In the genomic region with DNA sequence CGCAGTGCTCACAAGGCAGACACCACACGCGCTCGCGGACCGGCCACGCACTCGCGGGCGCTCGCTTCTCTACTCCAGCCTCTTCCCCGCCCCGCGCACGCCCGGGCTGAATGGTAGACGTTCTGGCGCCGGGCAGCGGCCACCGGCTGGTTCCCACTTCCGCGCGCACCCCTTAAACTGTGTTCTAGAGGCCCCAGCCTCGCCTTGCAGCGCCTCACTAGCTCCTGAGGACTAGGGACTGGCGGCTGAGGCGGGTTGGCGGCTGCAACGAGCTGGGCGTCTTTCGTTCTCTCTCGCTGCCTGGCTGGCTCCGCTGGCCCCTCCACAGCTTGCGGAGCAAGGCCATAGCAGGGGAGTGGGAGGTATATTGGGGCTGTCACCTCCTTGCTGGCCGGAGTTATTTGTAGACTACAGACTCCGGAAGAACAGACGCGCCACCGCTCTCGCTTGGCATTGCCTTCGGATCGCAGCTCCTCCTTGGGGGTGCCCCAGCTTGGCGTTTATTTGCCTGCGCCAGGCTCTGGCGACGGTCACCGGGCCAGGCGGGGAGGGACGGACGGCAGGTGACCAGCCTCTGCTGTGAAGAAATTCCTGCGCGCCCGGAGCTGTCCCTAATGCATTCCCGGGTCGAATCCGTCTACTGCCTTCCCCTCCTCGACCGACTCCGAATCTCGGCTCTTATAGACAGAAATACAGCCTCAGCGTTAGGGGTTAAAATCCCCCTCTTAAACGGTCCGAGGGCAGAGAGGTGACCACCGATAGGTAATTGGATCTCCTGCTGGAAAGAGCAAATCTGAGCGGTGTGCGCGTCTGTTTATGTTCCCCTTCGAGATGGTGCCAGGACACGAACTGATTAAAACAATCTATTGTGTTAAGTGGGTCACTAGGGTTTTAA, we compare ENCODE assay signal across 10 cellular contexts. TPM values are rescaled to one million over a fixed set of nuclear protein-coding genes. Genes with fewer than 3 reads are reported as not detected.
A peak's percentile ranks its signal among the peaks of the same experiment; 100 is the strongest.
DNase-seq lines count a peak whose midpoint lies in the region; ATAC-seq and TF ChIP-seq lines count a peak whose summit lies in the region.
"Had no signal": no experiment of that assay in that cellular context is flagged by ENCODE, and none has a peak within 500 bp of the region (broad histone marks: within the 10 kb centered on the region; RNA-seq: fewer than 3 reads in every experiment).

No MANE protein-coding gene starts in this region.

- H3K9me3 ChIP-seq in subcutaneous abdominal adipose tissue (ENCODE audit: control insufficient read depth in 5 of 5, low read length in 5 of 5), result no peaks in the 10 kb centered on the region

- no peaks in the 10 kb centered on the region for H3K36me3 ChIP-seq in subcutaneous abdominal adipose tissue (ENCODE audit: control insufficient read depth in 5 of 5, insufficient read depth in 5 of 5, low read length in 5 of 5)

- no peak overlapping the region for H3K27ac ChIP-seq in subcutaneous abdominal adipose tissue (ENCODE audit: low read depth, low read length)

- H3K4me1 ChIP-seq in subcutaneous abdominal adipose tissue (ENCODE audit: control insufficient read depth in 5 of 5, insufficient read depth in 5 of 5, low read length in 5 of 5), result peaks cover 0 to 25% (median 17%) of the 10 kb centered on the region in 5 donors

- peaks cover 22 to 43% (median 30%) of the 10 kb centered on the region in 5 donors for H3K27me3 ChIP-seq in subcutaneous abdominal adipose tissue (ENCODE audit: control insufficient read depth in 5 of 5, insufficient read depth in 4 of 5, low read length in 5 of 5)

- peak; percentile 89 for ATAC-seq in left lobe of liver

- H3K9ac ChIP-seq in subcutaneous abdominal adipose tissue (ENCODE audit: low read length in 5 of 5), result no peak overlapping the region

- in situ Hi-C loops in astrocyte of the cerebellum (cut with HindIII; ENCODE audit: low sequenced_read_pairs), result no loop called here

- DNase-seq in NOMO-1 treated with DMSO at 0.1 percent for 48 hours (lab: John Stamatoyannopoulos, UW; ENCODE audit: unreplicated experiment) (peak; percentile 11), NOMO-1 (lab: John Stamatoyannopoulos, UW; ENCODE audit: unreplicated experiment in 2 of 2) (no peak), astrocyte of the cerebellum (ENCODE audit: low read depth) (no peak), left lobe of liver (ENCODE audit: low spot score) (peak; percentile 75), UCSD-AML1 (lab: John Stamatoyannopoulos, UW; ENCODE audit: unreplicated experiment) (no peak), 8988T (no peak)
- no peak for DNase-seq in stimulated activated CD4-positive, alpha-beta T cell treated with anti-CD3 and anti-CD28 coated beads, Interleukin-2, amount 100 ng/mL, for 48 hours
- DNase-seq: DND-41 had no signal

- TF ChIP-seq CTCF in astrocyte of the cerebellum (IDR thresholded peaks at IDR 0.05; ENCODE audit: low read depth, low read length, missing control alignments), result no peak

- H3K4me3 ChIP-seq in astrocyte of the cerebellum (ENCODE audit: low read depth, low read length), result peak overlapping the region; percentile 62
- H3K4me3 ChIP-seq in subcutaneous abdominal adipose tissue (ENCODE audit: low read depth in 1 of 5, low read length in 5 of 5), result peak overlapping the region in 3 of 5 donors; percentile 39 to 57 (median 53)

RNA-seq across cellular contexts. Expression of a gene that starts 1.3 kb away (rescaled TPM):
- total RNA-seq in left lobe of liver, result 2.2 TPM
- total RNA-seq: OCI-LY7 had no signal

Comparison
In these comparisons a context has a peak if more than half of its experiments do, and no peak if none do; other contexts are left out.
1. DNase-seq: peak in NOMO-1 treated with DMSO at 0.1 percent for 48 hours (single experiment) and left lobe of liver (single experiment); none in NOMO-1 (0 of 2), astrocyte of the cerebellum (single experiment), stimulated activated CD4-positive, alpha-beta T cell treated with anti-CD3 and anti-CD28 coated beads, Interleukin-2, amount 100 ng/mL, for 48 hours (0 of 2), UCSD-AML1 (single experiment) and 8988T (single experiment).